In the genomic region with DNA sequence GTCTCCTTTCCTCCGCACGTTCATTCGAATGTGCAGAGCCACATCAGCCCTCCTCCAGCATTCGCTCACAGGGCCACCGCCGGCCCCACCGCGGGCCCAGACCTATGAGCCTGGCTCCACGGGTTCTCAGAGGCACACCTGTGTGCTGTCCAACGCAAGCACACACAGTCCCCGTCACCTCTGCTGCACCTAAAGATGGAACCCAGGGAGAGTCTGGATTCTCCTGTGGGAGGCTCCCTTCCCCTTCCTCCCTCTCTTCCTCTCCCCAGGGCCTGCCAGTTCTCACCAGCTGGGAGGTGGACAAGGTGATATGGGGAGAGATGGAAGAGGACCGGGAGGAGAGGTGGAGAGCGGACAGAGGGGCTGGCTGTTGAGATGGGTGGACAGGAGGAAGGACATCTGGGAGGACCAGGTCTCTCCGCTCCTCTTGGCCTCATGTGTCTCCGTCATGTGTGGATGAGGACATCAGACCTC, we compare ENCODE assay signal across 2 cellular contexts.
TF ChIP-seq lines count a peak whose summit lies in the region.

No MANE protein-coding gene starts in this region.

TF ChIP-seq in HEK293, 187 proteins besides CTCF, POLR2A, EP300 and RAD21:
- no peak for TF ChIP-seq ZEB2 (tag by site-specific recombination; IDR thresholded peaks at IDR 0.05)
- TF ChIP-seq GLI2 (tag by site-specific recombination; IDR thresholded peaks at IDR 0.05; ENCODE audit: borderline replicate concordance, low read depth) = no peak
- TF ChIP-seq ZNF24 (tag by site-specific recombination; IDR thresholded peaks at IDR 0.05) = no peak; the same call in 1 of the 2 replicates
- peak; percentile 77; the same call in 1 of the 2 replicates for TF ChIP-seq ZFP69B (tag by site-specific recombination; IDR thresholded peaks at IDR 0.05)
- TF ChIP-seq HOXC10 (CRISPR knock-in tag; IDR thresholded peaks at IDR 0.05) = no peak
- TF ChIP-seq, protein P1, sequence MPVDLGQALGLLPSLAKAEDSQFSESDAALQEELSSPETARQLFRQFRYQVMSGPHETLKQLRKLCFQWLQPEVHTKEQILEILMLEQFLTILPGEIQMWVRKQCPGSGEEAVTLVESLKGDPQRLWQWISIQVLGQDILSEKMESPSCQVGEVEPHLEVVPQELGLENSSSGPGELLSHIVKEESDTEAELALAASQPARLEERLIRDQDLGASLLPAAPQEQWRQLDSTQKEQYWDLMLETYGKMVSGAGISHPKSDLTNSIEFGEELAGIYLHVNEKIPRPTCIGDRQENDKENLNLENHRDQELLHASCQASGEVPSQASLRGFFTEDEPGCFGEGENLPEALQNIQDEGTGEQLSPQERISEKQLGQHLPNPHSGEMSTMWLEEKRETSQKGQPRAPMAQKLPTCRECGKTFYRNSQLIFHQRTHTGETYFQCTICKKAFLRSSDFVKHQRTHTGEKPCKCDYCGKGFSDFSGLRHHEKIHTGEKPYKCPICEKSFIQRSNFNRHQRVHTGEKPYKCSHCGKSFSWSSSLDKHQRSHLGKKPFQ (tag by site-specific recombination; IDR thresholded peaks at IDR 0.05) = peak; percentile 77; the same call in 1 of the 2 replicates
- TF ChIP-seq HOXA7 (CRISPR knock-in tag; IDR thresholded peaks at IDR 0.05; ENCODE audit: borderline replicate concordance) = no peak
- TF ChIP-seq, protein P2, sequence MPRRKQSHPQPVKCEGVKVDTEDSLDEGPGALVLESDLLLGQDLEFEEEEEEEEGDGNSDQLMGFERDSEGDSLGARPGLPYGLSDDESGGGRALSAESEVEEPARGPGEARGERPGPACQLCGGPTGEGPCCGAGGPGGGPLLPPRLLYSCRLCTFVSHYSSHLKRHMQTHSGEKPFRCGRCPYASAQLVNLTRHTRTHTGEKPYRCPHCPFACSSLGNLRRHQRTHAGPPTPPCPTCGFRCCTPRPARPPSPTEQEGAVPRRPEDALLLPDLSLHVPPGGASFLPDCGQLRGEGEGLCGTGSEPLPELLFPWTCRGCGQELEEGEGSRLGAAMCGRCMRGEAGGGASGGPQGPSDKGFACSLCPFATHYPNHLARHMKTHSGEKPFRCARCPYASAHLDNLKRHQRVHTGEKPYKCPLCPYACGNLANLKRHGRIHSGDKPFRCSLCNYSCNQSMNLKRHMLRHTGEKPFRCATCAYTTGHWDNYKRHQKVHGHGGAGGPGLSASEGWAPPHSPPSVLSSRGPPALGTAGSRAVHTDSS (tag by site-specific recombination; IDR thresholded peaks at IDR 0.05) = peak; percentile 70
- TF ChIP-seq, protein P3, sequence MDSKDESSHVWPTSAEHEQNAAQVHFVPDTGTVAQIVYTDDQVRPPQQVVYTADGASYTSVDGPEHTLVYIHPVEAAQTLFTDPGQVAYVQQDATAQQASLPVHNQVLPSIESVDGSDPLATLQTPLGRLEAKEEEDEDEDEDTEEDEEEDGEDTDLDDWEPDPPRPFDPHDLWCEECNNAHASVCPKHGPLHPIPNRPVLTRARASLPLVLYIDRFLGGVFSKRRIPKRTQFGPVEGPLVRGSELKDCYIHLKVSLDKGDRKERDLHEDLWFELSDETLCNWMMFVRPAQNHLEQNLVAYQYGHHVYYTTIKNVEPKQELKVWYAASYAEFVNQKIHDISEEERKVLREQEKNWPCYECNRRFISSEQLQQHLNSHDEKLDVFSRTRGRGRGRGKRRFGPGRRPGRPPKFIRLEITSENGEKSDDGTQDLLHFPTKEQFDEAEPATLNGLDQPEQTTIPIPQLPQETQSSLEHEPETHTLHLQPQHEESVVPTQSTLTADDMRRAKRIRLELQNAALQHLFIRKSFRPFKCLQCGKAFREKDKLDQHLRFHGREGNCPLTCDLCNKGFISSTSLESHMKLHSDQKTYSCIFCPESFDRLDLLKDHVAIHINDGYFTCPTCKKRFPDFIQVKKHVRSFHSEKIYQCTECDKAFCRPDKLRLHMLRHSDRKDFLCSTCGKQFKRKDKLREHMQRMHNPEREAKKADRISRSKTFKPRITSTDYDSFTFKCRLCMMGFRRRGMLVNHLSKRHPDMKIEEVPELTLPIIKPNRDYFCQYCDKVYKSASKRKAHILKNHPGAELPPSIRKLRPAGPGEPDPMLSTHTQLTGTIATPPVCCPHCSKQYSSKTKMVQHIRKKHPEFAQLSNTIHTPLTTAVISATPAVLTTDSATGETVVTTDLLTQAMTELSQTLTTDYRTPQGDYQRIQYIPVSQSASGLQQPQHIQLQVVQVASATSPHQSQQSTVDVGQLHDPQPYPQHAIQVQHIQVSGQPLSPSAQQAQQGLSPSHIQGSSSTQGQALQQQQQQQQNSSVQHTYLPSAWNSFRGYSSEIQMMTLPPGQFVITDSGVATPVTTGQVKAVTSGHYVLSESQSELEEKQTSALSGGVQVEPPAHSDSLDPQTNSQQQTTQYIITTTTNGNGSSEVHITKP (tag by site-specific recombination; IDR thresholded peaks at IDR 0.05) = peak; percentile 53
- TF ChIP-seq, protein P4, sequence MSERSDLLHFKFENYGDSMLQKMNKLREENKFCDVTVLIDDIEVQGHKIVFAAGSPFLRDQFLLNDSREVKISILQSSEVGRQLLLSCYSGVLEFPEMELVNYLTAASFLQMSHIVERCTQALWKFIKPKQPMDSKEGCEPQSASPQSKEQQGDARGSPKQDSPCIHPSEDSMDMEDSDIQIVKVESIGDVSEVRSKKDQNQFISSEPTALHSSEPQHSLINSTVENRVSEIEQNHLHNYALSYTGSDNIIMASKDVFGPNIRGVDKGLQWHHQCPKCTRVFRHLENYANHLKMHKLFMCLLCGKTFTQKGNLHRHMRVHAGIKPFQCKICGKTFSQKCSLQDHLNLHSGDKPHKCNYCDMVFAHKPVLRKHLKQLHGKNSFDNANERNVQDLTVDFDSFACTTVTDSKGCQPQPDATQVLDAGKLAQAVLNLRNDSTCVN (tag by site-specific recombination; optimal IDR thresholded peaks at IDR 0.05) = peak; percentile 4
- TF ChIP-seq, protein P5, sequence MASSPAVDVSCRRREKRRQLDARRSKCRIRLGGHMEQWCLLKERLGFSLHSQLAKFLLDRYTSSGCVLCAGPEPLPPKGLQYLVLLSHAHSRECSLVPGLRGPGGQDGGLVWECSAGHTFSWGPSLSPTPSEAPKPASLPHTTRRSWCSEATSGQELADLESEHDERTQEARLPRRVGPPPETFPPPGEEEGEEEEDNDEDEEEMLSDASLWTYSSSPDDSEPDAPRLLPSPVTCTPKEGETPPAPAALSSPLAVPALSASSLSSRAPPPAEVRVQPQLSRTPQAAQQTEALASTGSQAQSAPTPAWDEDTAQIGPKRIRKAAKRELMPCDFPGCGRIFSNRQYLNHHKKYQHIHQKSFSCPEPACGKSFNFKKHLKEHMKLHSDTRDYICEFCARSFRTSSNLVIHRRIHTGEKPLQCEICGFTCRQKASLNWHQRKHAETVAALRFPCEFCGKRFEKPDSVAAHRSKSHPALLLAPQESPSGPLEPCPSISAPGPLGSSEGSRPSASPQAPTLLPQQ (tag by site-specific recombination; IDR thresholded peaks at IDR 0.05) = peak; percentile 3; the same call in 1 of the 2 replicates

TF ChIP-seq in GM12878, 131 proteins besides CTCF, POLR2A, EP300 and RAD21:
- no peak for TF ChIP-seq ATF7 (IDR thresholded peaks at IDR 0.05; ENCODE audit: low read depth)
- TF ChIP-seq, protein P6, sequence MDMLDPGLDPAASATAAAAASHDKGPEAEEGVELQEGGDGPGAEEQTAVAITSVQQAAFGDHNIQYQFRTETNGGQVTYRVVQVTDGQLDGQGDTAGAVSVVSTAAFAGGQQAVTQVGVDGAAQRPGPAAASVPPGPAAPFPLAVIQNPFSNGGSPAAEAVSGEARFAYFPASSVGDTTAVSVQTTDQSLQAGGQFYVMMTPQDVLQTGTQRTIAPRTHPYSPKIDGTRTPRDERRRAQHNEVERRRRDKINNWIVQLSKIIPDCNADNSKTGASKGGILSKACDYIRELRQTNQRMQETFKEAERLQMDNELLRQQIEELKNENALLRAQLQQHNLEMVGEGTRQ (IDR thresholded peaks at IDR 0.05; ENCODE audit: borderline replicate concordance, low read depth, low read length) = no peak
- TF ChIP-seq RBBP5 (conservative IDR thresholded peaks at IDR 0.05) = no peak
- no peak for TF ChIP-seq BRCA1 (IDR thresholded peaks at IDR 0.05; ENCODE audit: low read depth, low read length)
- TF ChIP-seq ZBED1 (IDR thresholded peaks at IDR 0.05; ENCODE audit: borderline replicate concordance) = no peak
- TF ChIP-seq TBL1XR1 (IDR thresholded peaks at IDR 0.05; ENCODE audit: low read depth, low read length) = no peak
- TF ChIP-seq, protein P7, sequence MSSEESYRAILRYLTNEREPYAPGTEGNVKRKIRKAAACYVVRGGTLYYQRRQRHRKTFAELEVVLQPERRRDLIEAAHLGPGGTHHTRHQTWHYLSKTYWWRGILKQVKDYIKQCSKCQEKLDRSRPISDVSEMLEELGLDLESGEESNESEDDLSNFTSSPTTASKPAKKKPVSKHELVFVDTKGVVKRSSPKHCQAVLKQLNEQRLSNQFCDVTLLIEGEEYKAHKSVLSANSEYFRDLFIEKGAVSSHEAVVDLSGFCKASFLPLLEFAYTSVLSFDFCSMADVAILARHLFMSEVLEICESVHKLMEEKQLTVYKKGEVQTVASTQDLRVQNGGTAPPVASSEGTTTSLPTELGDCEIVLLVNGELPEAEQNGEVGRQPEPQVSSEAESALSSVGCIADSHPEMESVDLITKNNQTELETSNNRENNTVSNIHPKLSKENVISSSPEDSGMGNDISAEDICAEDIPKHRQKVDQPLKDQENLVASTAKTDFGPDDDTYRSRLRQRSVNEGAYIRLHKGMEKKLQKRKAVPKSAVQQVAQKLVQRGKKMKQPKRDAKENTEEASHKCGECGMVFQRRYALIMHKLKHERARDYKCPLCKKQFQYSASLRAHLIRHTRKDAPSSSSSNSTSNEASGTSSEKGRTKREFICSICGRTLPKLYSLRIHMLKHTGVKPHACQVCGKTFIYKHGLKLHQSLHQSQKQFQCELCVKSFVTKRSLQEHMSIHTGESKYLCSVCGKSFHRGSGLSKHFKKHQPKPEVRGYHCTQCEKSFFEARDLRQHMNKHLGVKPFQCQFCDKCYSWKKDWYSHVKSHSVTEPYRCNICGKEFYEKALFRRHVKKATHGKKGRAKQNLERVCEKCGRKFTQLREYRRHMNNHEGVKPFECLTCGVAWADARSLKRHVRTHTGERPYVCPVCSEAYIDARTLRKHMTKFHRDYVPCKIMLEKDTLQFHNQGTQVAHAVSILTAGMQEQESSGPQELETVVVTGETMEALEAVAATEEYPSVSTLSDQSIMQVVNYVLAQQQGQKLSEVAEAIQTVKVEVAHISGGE (CRISPR knock-in tag; IDR thresholded peaks at IDR 0.05) = no peak
- TF ChIP-seq SMAD5 (IDR thresholded peaks at IDR 0.05; ENCODE audit: low read depth) = no peak
- TF ChIP-seq, protein P8, sequence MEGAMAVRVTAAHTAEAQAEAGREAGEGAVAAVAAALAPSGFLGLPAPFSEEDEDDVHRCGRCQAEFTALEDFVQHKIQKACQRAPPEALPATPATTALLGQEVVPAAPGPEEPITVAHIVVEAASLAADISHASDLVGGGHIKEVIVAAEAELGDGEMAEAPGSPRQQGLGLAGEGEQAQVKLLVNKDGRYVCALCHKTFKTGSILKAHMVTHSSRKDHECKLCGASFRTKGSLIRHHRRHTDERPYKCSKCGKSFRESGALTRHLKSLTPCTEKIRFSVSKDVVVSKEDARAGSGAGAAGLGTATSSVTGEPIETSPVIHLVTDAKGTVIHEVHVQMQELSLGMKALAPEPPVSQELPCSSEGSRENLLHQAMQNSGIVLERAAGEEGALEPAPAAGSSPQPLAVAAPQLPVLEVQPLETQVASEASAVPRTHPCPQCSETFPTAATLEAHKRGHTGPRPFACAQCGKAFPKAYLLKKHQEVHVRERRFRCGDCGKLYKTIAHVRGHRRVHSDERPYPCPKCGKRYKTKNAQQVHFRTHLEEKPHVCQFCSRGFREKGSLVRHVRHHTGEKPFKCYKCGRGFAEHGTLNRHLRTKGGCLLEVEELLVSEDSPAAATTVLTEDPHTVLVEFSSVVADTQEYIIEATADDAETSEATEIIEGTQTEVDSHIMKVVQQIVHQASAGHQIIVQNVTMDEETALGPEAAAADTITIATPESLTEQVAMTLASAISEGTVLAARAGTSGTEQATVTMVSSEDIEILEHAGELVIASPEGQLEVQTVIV (IDR thresholded peaks at IDR 0.05; ENCODE audit: borderline replicate concordance, partially characterized antibody) = no peak
- TF ChIP-seq, protein P9, sequence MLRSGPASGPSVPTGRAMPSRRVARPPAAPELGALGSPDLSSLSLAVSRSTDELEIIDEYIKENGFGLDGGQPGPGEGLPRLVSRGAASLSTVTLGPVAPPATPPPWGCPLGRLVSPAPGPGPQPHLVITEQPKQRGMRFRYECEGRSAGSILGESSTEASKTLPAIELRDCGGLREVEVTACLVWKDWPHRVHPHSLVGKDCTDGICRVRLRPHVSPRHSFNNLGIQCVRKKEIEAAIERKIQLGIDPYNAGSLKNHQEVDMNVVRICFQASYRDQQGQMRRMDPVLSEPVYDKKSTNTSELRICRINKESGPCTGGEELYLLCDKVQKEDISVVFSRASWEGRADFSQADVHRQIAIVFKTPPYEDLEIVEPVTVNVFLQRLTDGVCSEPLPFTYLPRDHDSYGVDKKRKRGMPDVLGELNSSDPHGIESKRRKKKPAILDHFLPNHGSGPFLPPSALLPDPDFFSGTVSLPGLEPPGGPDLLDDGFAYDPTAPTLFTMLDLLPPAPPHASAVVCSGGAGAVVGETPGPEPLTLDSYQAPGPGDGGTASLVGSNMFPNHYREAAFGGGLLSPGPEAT (IDR thresholded peaks at IDR 0.05; ENCODE audit: low read depth) = no peak
- TF ChIP-seq CBX3 (IDR thresholded peaks at IDR 0.05; ENCODE audit: borderline replicate concordance, low read depth) = no peak
- TF ChIP-seq SIX5 (IDR thresholded peaks at IDR 0.05; ENCODE audit: low read depth, low read length, severe bottlenecking) = no peak
- TF ChIP-seq BMI1 (IDR thresholded peaks at IDR 0.05; ENCODE audit: borderline replicate concordance) = no peak
